Comparison of ENCODE assay signal across 9 cellular contexts in genomic region chr17:79340771-79341528, GRCh38.
DNase-seq lines count a peak whose midpoint lies in the region; ATAC-seq and TF ChIP-seq lines count a peak whose summit lies in the region.
"Had no signal": no experiment of that assay in that cellular context is flagged by ENCODE, and none has a peak within 500 bp of the region (broad histone marks: within the 10 kb centered on the region; RNA-seq: fewer than 3 reads in every experiment).

No MANE protein-coding gene starts in this region.

- no peak overlapping the region for H3K4me2 ChIP-seq in hepatocyte

- ATAC-seq in GM19025 (IDR thresholded peaks at IDR 0.05; ENCODE audit: low read depth, unreplicated experiment) (peak; percentile 61), HG02610 (IDR thresholded peaks at IDR 0.05; ENCODE audit: unreplicated experiment) (peak; percentile 80)

- H3K27me3 ChIP-seq in spleen (replicated peaks in 1 of 7) (peaks cover 0 to 24% (median 0%) of the 10 kb centered on the region in 7 donors), hepatocyte (peaks cover 16% of the 10 kb centered on the region)

- no peak for TF ChIP-seq CTCF in spleen (IDR thresholded peaks at IDR 0.05 in 8 of 11, conservative IDR thresholded peaks at IDR 0.05 in 3 of 11)
- TF ChIP-seq CTCF in hepatocyte (IDR thresholded peaks at IDR 0.05; ENCODE audit: poor library complexity), result no peak

- H3K4me1 ChIP-seq in spleen (peaks cover 0 to 25% (median 0%) of the 10 kb centered on the region in 6 donors), hepatocyte (ENCODE audit: insufficient read depth) (no peaks in the 10 kb centered on the region)

- no peaks in the 10 kb centered on the region for H3K9me2 ChIP-seq in hepatocyte (replicated peaks; ENCODE audit: insufficient read depth)

- peak overlapping the region; percentile 13 to 93 (median 88) for H3K4me3 Mint-ChIP-seq in IgD-negative memory B cell
- H3K4me3 Mint-ChIP-seq: activated naive CD8-positive, alpha-beta T cell treated with anti-CD3 and anti-CD28 coated beads, Interleukin-2, amount 10 ng/mL, durations not matched to agents 7 days and 5 days had no signal

- no peak overlapping the region for H2AFZ ChIP-seq in hepatocyte

- H3K4me1 Mint-ChIP-seq in IgD-negative memory B cell, result peaks cover 4 to 30% (median 26%) of the 10 kb centered on the region in 3 donors
- H3K4me1 Mint-ChIP-seq: activated naive CD8-positive, alpha-beta T cell treated with anti-CD3 and anti-CD28 coated beads, Interleukin-2, amount 10 ng/mL, durations not matched to agents 7 days and 5 days had no signal

- WGBS in spleen, 5 donors, result 55 to 66% (median 58%) methylated on average over 10 of the region's 10 CpGs
- WGBS in hepatocyte (ENCODE audit: low lambda C conversion rate, missing lambda C conversion rate), result 73% methylated on average over 10 of the region's 10 CpGs

- H3K36me3 Mint-ChIP-seq in IgD-negative memory B cell, result peaks cover 5% of the 10 kb centered on the region
- H3K36me3 Mint-ChIP-seq: activated naive CD8-positive, alpha-beta T cell treated with anti-CD3 and anti-CD28 coated beads, Interleukin-2, amount 10 ng/mL, durations not matched to agents 7 days and 5 days had no signal

- peaks cover 1% of the 10 kb centered on the region for H3K27me3 Mint-ChIP-seq in IgD-negative memory B cell

- H3K36me3 ChIP-seq in spleen (no peaks in the 10 kb centered on the region), hepatocyte (replicated peaks; ENCODE audit: insufficient read depth, low read depth) (no peaks in the 10 kb centered on the region)

- intact Hi-C loops in spleen (cut with DNase I; ENCODE audit: low total_unique reads), result no loop called here

- H3K4me3 ChIP-seq in spleen, result peak overlapping the region in 5 of 8 donors; percentile 10 to 56 (median 19)
- H3K4me3 ChIP-seq in hepatocyte, result no peak overlapping the region

- no peak for TF ChIP-seq POLR2A in spleen (IDR thresholded peaks at IDR 0.05)

- H3K9me3 ChIP-seq in spleen, result peaks cover 0 to 19% (median 10%) of the 10 kb centered on the region in 8 donors
- H3K9me3 ChIP-seq in hepatocyte (ENCODE audit: low read depth), result no peaks in the 10 kb centered on the region

- peaks cover 4 to 13% (median 7%) of the 10 kb centered on the region in 3 donors for H3K9me3 Mint-ChIP-seq in IgD-negative memory B cell
- H3K9me3 Mint-ChIP-seq: activated naive CD8-positive, alpha-beta T cell treated with anti-CD3 and anti-CD28 coated beads, Interleukin-2, amount 10 ng/mL, durations not matched to agents 7 days and 5 days had no signal

- DNase-seq in spleen, result peak; percentile 80
- no peak for DNase-seq in OCI-M2 (lab: John Stamatoyannopoulos, UW; ENCODE audit: unreplicated experiment)
- no peak for DNase-seq in hippocampal formation (lab: John Stamatoyannopoulos, UW)
- no peak for DNase-seq in hepatocyte (ENCODE audit: low spot score)
- no peak for DNase-seq in T1000 (lab: John Stamatoyannopoulos, UW)
- DNase-seq: activated naive CD8-positive, alpha-beta T cell treated with anti-CD3 and anti-CD28 coated beads, Interleukin-2, amount 10 ng/mL, durations not matched to agents 7 days and 5 days had no signal

- no peaks in the 10 kb centered on the region for H4K20me1 ChIP-seq in hepatocyte (ENCODE audit: insufficient read depth, poor library complexity, severe bottlenecking)

- H3K27ac ChIP-seq in spleen (peak overlapping the region in 6 of 8 donors; percentile 48 to 81 (median 76)), hepatocyte (no peak overlapping the region)

- peak overlapping the region; percentile 41 to 97 (median 89) for H3K27ac Mint-ChIP-seq in IgD-negative memory B cell
- H3K27ac Mint-ChIP-seq: activated naive CD8-positive, alpha-beta T cell treated with anti-CD3 and anti-CD28 coated beads, Interleukin-2, amount 10 ng/mL, durations not matched to agents 7 days and 5 days had no signal

- no peaks in the 10 kb centered on the region for H3K79me2 ChIP-seq in hepatocyte
